In the genomic region with DNA sequence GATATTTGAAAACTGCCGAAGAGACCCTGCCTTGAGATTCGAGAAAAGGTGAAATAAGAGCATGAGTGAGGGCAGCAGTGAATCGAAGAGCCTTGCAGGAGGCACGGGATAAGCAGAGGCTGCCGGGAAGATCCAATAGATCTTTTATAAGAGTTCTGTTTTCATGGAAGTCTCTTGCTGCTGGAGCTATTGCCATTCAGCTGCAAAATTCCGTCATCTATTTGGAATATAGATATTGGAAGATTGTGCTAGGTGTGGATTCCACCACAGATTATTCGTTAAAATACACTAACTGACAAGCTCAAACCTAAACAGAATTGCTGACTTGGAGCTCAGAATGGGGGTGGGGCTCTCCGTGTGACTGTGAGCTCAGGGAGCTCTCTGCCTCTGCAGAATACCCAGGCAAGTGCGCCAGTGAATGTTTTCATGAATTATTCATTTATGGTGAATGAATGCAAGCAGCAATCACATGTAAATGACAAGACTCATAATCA, we compare ENCODE assay signal across 10 cellular contexts.
DNase-seq lines count a peak whose midpoint lies in the region; FAIRE-seq and TF ChIP-seq lines count a peak whose summit lies in the region.
"Had no signal": no experiment of that assay in that cellular context is flagged by ENCODE, and none has a peak within 500 bp of the region (broad histone marks: within the 10 kb centered on the region; RNA-seq: fewer than 3 reads in every experiment).

No MANE protein-coding gene starts in this region.

- H2AFZ ChIP-seq in smooth muscle cell (ENCODE audit: low read depth), result peak overlapping the region; percentile 63

- H3K36me3 Mint-ChIP-seq in HFFc6 (ENCODE audit: low read depth), result no peaks in the 10 kb centered on the region
- H3K36me3 Mint-ChIP-seq: natural killer cell treated with Interleukin-12 subunit alpha and Interleukin-12 subunit beta and Interleukin-15 and Interleukin-18, amount 100 ng/mL, for 72 hours had no signal

- H3K36me3 ChIP-seq in smooth muscle cell (ENCODE audit: low read depth) (no peaks in the 10 kb centered on the region), small intestine (ENCODE audit: control insufficient read depth in 2 of 2, insufficient read depth in 2 of 2, low read length in 2 of 2) (no peaks in the 10 kb centered on the region), spleen (peaks cover 0 to 5% (median 0%) of the 10 kb centered on the region in 6 donors)

- peak overlapping the region; percentile 84 for H3K4me2 ChIP-seq in smooth muscle cell

- H3K4me3 Mint-ChIP-seq in HFFc6, result no peak overlapping the region
- H3K4me3 Mint-ChIP-seq: natural killer cell treated with Interleukin-12 subunit alpha and Interleukin-12 subunit beta and Interleukin-15 and Interleukin-18, amount 100 ng/mL, for 72 hours had no signal

- in situ Hi-C loops in astrocyte of the cerebellum (cut with HindIII; ENCODE audit: low sequenced_read_pairs), result no loop called here

- H3K4me1 ChIP-seq in smooth muscle cell (ENCODE audit: low read depth), result peaks cover 13% of the 10 kb centered on the region
- no peaks in the 10 kb centered on the region for H3K4me1 ChIP-seq in small intestine (ENCODE audit: control insufficient read depth in 2 of 2, insufficient read depth in 1 of 2, low read depth in 1 of 2, low read length in 1 of 2)
- peaks cover 0 to 13% (median 0%) of the 10 kb centered on the region in 6 donors for H3K4me1 ChIP-seq in spleen

- H3F3A ChIP-seq in smooth muscle cell (ENCODE audit: low read depth), result no peaks in the 10 kb centered on the region

- H3K27ac ChIP-seq in smooth muscle cell (ENCODE audit: low read depth) (no peak overlapping the region), small intestine (ENCODE audit: low read depth in 1 of 2, low read length in 1 of 2) (no peak overlapping the region), spleen (no peak overlapping the region)

- no peak for TF ChIP-seq POLR2A in spleen (IDR thresholded peaks at IDR 0.05)

- no peak overlapping the region for H3K27ac Mint-ChIP-seq in HFFc6
- H3K27ac Mint-ChIP-seq: natural killer cell treated with Interleukin-12 subunit alpha and Interleukin-12 subunit beta and Interleukin-15 and Interleukin-18, amount 100 ng/mL, for 72 hours had no signal

- no peaks in the 10 kb centered on the region for H3K4me1 Mint-ChIP-seq in HFFc6 (ENCODE audit: low read depth)

- H3K9ac ChIP-seq in smooth muscle cell (ENCODE audit: low read depth), result no peak overlapping the region

- intact Hi-C loops in spleen (cut with DNase I; ENCODE audit: low total_unique reads), result no loop called here

- no peaks in the 10 kb centered on the region for H3K9me3 ChIP-seq in smooth muscle cell (replicated peaks; ENCODE audit: low read depth)
- no peaks in the 10 kb centered on the region for H3K9me3 ChIP-seq in small intestine (ENCODE audit: control insufficient read depth, low read depth)
- H3K9me3 ChIP-seq in spleen, result no peaks in the 10 kb centered on the region

- 32% methylated on average over 9 of the region's 9 CpGs for WGBS in smooth muscle cell (ENCODE audit: low lambda C conversion rate)
- 22 to 42% (median 42%) methylated on average over 9 of the region's 9 CpGs for WGBS in small intestine, 3 donors
- WGBS in spleen, 5 donors, result 70 to 90% (median 86%) methylated on average over 9 of the region's 9 CpGs

- H4K20me1 ChIP-seq in smooth muscle cell (ENCODE audit: low read depth), result no peaks in the 10 kb centered on the region

- FAIRE-seq in small intestine (lab: Jason Lieb, UNC), result no peak

- no peaks in the 10 kb centered on the region for H3K79me2 ChIP-seq in smooth muscle cell (ENCODE audit: low read depth)

- H3K27me3 Mint-ChIP-seq in HFFc6 (ENCODE audit: insufficient read depth), result no peaks in the 10 kb centered on the region; the same call in none of the 2 replicates

- TF ChIP-seq CTCF in astrocyte of the cerebellum (IDR thresholded peaks at IDR 0.05; ENCODE audit: low read depth, low read length, missing control alignments) (no peak), smooth muscle cell (IDR thresholded peaks at IDR 0.05; ENCODE audit: borderline replicate concordance, insufficient read depth, poor library complexity, severe bottlenecking) (no peak), spleen (IDR thresholded peaks at IDR 0.05 in 8 of 11, conservative IDR thresholded peaks at IDR 0.05 in 3 of 11) (no peak), HFFc6 (IDR thresholded peaks at IDR 0.05) (no peak)

- peak overlapping the region; percentile 39 for H3K4me3 ChIP-seq in astrocyte of the cerebellum (ENCODE audit: low read depth, low read length)
- H3K4me3 ChIP-seq in smooth muscle cell, result peak overlapping the region; percentile 43
- H3K4me3 ChIP-seq in small intestine (ENCODE audit: low read depth in 1 of 2, low read length in 2 of 2), result no peak overlapping the region
- H3K4me3 ChIP-seq in spleen, result no peak overlapping the region

- H3K27me3 ChIP-seq in smooth muscle cell (ENCODE audit: low read depth) (no peaks in the 10 kb centered on the region), small intestine (ENCODE audit: control insufficient read depth in 2 of 2, insufficient read depth in 2 of 2, low read length in 2 of 2) (no peaks in the 10 kb centered on the region), spleen (replicated peaks in 1 of 7) (peaks cover 0 to 9% (median 0%) of the 10 kb centered on the region in 7 donors)

- peaks cover 4% of the 10 kb centered on the region; the same call in 1 of the 2 replicates for H3K9me3 Mint-ChIP-seq in HFFc6
- H3K9me3 Mint-ChIP-seq: natural killer cell treated with Interleukin-12 subunit alpha and Interleukin-12 subunit beta and Interleukin-15 and Interleukin-18, amount 100 ng/mL, for 72 hours had no signal

- DNase-seq in GOT3 (lab: John Stamatoyannopoulos, UW) (peak; percentile 58), astrocyte of the cerebellum (ENCODE audit: low read depth) (no peak), left kidney (ENCODE audit: low read depth, low spot score) (peak; percentile 81), smooth muscle cell (lab: John Stamatoyannopoulos, UW; ENCODE audit: unreplicated experiment) (no peak), small intestine (no peak), spleen (no peak), HFFc6 (no peak)
- DNase-seq in activated T-cell treated with anti-CD3 and anti-CD28 coated beads, Interleukin-2, amount 50 U/mL, for 1 hour, result no peak
- DNase-seq: amniotic stem cell had no signal

Comparison
In these comparisons a context has a peak if more than half of its experiments do, and no peak if none do; other contexts are left out.
1. DNase-seq: peak in GOT3 (single experiment) and left kidney (single experiment); none in astrocyte of the cerebellum (single experiment), smooth muscle cell (single experiment), small intestine (single experiment), spleen (single experiment), HFFc6 (single experiment) and activated T-cell treated with anti-CD3 and anti-CD28 coated beads, Interleukin-2, amount 50 U/mL, for 1 hour (single experiment).
2. H3K4me3 ChIP-seq: peak in astrocyte of the cerebellum (single experiment) and smooth muscle cell (single experiment); none in small intestine (0 of 2) and spleen (0 of 8).